ENCODE assay signal across 18 cellular contexts in genomic region chr13:20801704-20802103, GRCh38. TPM values are rescaled to one million over a fixed set of nuclear protein-coding genes. Genes with fewer than 3 reads are reported as not detected.
DNase-seq lines count a peak whose midpoint lies in the region; ATAC-seq and TF ChIP-seq lines count a peak whose summit lies in the region.
"Had no signal": no experiment of that assay in that cellular context is flagged by ENCODE, and none has a peak within 500 bp of the region (broad histone marks: within the 10 kb centered on the region; RNA-seq: fewer than 3 reads in every experiment).

No MANE protein-coding gene starts in this region.

- H3K4me1 Mint-ChIP-seq in activated CD8-positive, alpha-beta memory T cell treated with anti-CD3 and anti-CD28 coated beads, Interleukin-2, amount 10 ng/mL, durations not matched to agents 7 days and 5 days = peaks cover 14% of the 10 kb centered on the region
- H3K4me1 Mint-ChIP-seq in activated naive CD8-positive, alpha-beta T cell (ENCODE audit: low read depth) = peaks cover 23% of the 10 kb centered on the region
- H3K4me1 Mint-ChIP-seq in neural crest cell = peaks cover 4% of the 10 kb centered on the region
- H3K4me1 Mint-ChIP-seq in HFFc6 (ENCODE audit: low read depth) = peaks cover 47% of the 10 kb centered on the region

- no peak overlapping the region for H3K4me3 Mint-ChIP-seq in activated CD8-positive, alpha-beta memory T cell treated with anti-CD3 and anti-CD28 coated beads, Interleukin-2, amount 10 ng/mL, durations not matched to agents 7 days and 5 days
- H3K4me3 Mint-ChIP-seq in activated naive CD8-positive, alpha-beta T cell = no peak overlapping the region
- no peak overlapping the region for H3K4me3 Mint-ChIP-seq in neural crest cell
- no peak overlapping the region for H3K4me3 Mint-ChIP-seq in HFFc6

- no peak overlapping the region for H3K27ac ChIP-seq in dorsolateral prefrontal cortex
- H3K27ac ChIP-seq: tibial nerve had no signal

- intact Hi-C loops in dorsolateral prefrontal cortex (cut with DNase I) = no loop called here

- H3K27me3 ChIP-seq in dorsolateral prefrontal cortex = no peaks in the 10 kb centered on the region
- H3K27me3 ChIP-seq: tibial nerve had no signal

- peaks cover 15% of the 10 kb centered on the region for H3K36me3 Mint-ChIP-seq in activated CD8-positive, alpha-beta memory T cell treated with anti-CD3 and anti-CD28 coated beads, Interleukin-2, amount 10 ng/mL, durations not matched to agents 7 days and 5 days
- peaks cover 12% of the 10 kb centered on the region for H3K36me3 Mint-ChIP-seq in activated naive CD8-positive, alpha-beta T cell
- H3K36me3 Mint-ChIP-seq in neural crest cell (ENCODE audit: low read depth) (peaks cover 5% of the 10 kb centered on the region), HFFc6 (ENCODE audit: low read depth) (peaks cover 14% of the 10 kb centered on the region; the same call in 1 of the 2 replicates)

- DNase-seq in activated CD8-positive, alpha-beta memory T cell treated with anti-CD3 and anti-CD28 coated beads, Interleukin-2, amount 10 ng/mL, durations not matched to agents 7 days and 5 days = no peak
- DNase-seq in activated CD8-positive, alpha-beta memory T cell treated with anti-CD3 and anti-CD28 coated beads, Interleukin-2, amount 50 U/mL, for 48 hours = no peak
- DNase-seq in Kasumi-1 (lab: John Stamatoyannopoulos, UW) (peak; percentile 28 to 47), neural crest cell (ENCODE audit: low read depth, low spot score) (no peak), dorsolateral prefrontal cortex (no peak), HFFc6 (no peak)
- DNase-seq: activated effector memory CD4-positive, alpha-beta T cell treated with Interleukin-2 at 50 U/mL for 16 hours; COR-L47; left colon; MM.1S; NCI-H2029 treated with DMSO at 0.1 percent for 48 hours; NCI-H748 treated with DMSO at 0.1 percent for 48 hours; RPMI8226; stimulated activated CD4-positive, alpha-beta T cell treated with anti-CD3 and anti-CD28 coated beads, Interleukin-4, amount 100 ng/mL, for 24 hours; T-helper 2 cell had no signal

- H3K4me3 ChIP-seq in dorsolateral prefrontal cortex = no peak overlapping the region
- H3K4me3 ChIP-seq: tibial nerve had no signal

- peak overlapping the region; percentile 53 for H3K27ac Mint-ChIP-seq in activated CD8-positive, alpha-beta memory T cell treated with anti-CD3 and anti-CD28 coated beads, Interleukin-2, amount 10 ng/mL, durations not matched to agents 7 days and 5 days
- peak overlapping the region; percentile 42 for H3K27ac Mint-ChIP-seq in activated naive CD8-positive, alpha-beta T cell
- H3K27ac Mint-ChIP-seq in neural crest cell (ENCODE audit: unreplicated experiment) = peak overlapping the region; percentile 38
- no peak overlapping the region for H3K27ac Mint-ChIP-seq in HFFc6

- no peak for TF ChIP-seq CTCF in neural crest cell (conservative IDR thresholded peaks at IDR 0.05)
- no peak for TF ChIP-seq CTCF in dorsolateral prefrontal cortex (IDR thresholded peaks at IDR 0.05 in 54 of 56, conservative IDR thresholded peaks at IDR 0.05 in 2 of 56; ENCODE audit: low read depth in 1 of 56, partially characterized antibody in 56 of 56)
- TF ChIP-seq CTCF in HFFc6 (IDR thresholded peaks at IDR 0.05) = no peak

- no peaks in the 10 kb centered on the region for H3K27me3 Mint-ChIP-seq in activated CD8-positive, alpha-beta memory T cell treated with anti-CD3 and anti-CD28 coated beads, Interleukin-2, amount 10 ng/mL, durations not matched to agents 7 days and 5 days
- H3K27me3 Mint-ChIP-seq in activated naive CD8-positive, alpha-beta T cell = no peaks in the 10 kb centered on the region
- no peaks in the 10 kb centered on the region for H3K27me3 Mint-ChIP-seq in neural crest cell (ENCODE audit: low read depth)
- peaks cover 2% of the 10 kb centered on the region for H3K27me3 Mint-ChIP-seq in HFFc6 (ENCODE audit: insufficient read depth)

- no peaks in the 10 kb centered on the region for H3K9me3 Mint-ChIP-seq in activated CD8-positive, alpha-beta memory T cell treated with anti-CD3 and anti-CD28 coated beads, Interleukin-2, amount 10 ng/mL, durations not matched to agents 7 days and 5 days (ENCODE audit: low read depth)
- no peaks in the 10 kb centered on the region for H3K9me3 Mint-ChIP-seq in activated naive CD8-positive, alpha-beta T cell (ENCODE audit: low read depth)
- H3K9me3 Mint-ChIP-seq in neural crest cell (no peaks in the 10 kb centered on the region), HFFc6 (no peaks in the 10 kb centered on the region)

- CTCF ChIA-PET in activated CD8-positive, alpha-beta memory T cell treated with anti-CD3 and anti-CD28 coated beads, Interleukin-2, amount 10 ng/mL, durations not matched to agents 7 days and 5 days (lab: Charles Lee) = no interaction called here

- no peak for ATAC-seq in activated CD8-positive, alpha-beta memory T cell treated with anti-CD3 and anti-CD28 coated beads, Interleukin-2, amount 10 ng/mL, durations not matched to agents 7 days and 5 days
- ATAC-seq in SK-N-SH treated with all-trans-retinoic acid at 6 μM for 48 hours = no peak
- ATAC-seq: left colon had no signal

TF ChIP-seq in SK-N-SH treated with all-trans-retinoic acid at 6 μM for 48 hours, 23 proteins besides CTCF, POLR2A, EP300 and RAD21 (continues in another document):
- TF ChIP-seq ESRRG (CRISPR knock-in tag; IDR thresholded peaks at IDR 0.05) (no peak), ZNF8 (CRISPR knock-in tag; IDR thresholded peaks at IDR 0.05) (no peak), CSRNP3 (CRISPR knock-in tag; IDR thresholded peaks at IDR 0.05) (no peak), TOX (CRISPR knock-in tag; IDR thresholded peaks at IDR 0.05; ENCODE audit: borderline replicate concordance) (no peak), GLIS3 (CRISPR knock-in tag; IDR thresholded peaks at IDR 0.05) (no peak), TSHZ2 (CRISPR knock-in tag; IDR thresholded peaks at IDR 0.05) (no peak), ZFP3 (CRISPR knock-in tag; IDR thresholded peaks at IDR 0.05) (no peak), ARNTL (CRISPR knock-in tag; IDR thresholded peaks at IDR 0.05; ENCODE audit: borderline replicate concordance, low read depth) (no peak), BACH2 (CRISPR knock-in tag; IDR thresholded peaks at IDR 0.05; ENCODE audit: borderline replicate concordance) (no peak), ZNF565 (CRISPR knock-in tag; conservative IDR thresholded peaks at IDR 0.05; ENCODE audit: low read depth) (no peak), ZFP30 (CRISPR knock-in tag; IDR thresholded peaks at IDR 0.05) (no peak), OSR1 (CRISPR knock-in tag; IDR thresholded peaks at IDR 0.05) (no peak), POU6F1 (CRISPR knock-in tag; IDR thresholded peaks at IDR 0.05; ENCODE audit: borderline replicate concordance, low read depth) (no peak)

RNA-seq across cellular contexts. Expression of gene EEF1AKMT1, which starts 27.9 kb away (rescaled TPM):
- 10 to 100 TPM in 1 of 2 experiments, 1 to 10 TPM in 1; 7.5 to 10.6 TPM for total RNA-seq in activated CD8-positive, alpha-beta memory T cell treated with anti-CD3 and anti-CD28 coated beads, Interleukin-2, amount 10 ng/mL, durations not matched to agents 7 days and 5 days
- 14.4 and 14.8 TPM in 2 replicates for total RNA-seq in neural crest cell
- total RNA-seq in dorsolateral prefrontal cortex = 10 to 100 TPM in 89 of 120 experiments, 1 to 10 TPM in 31; 6.6 to 19.0 (median 12.2) TPM
- total RNA-seq in HFFc6 (2021; fragmentation: NEBNext Ultra II Directional; extraction: Animal tissue kit (Norgen Biotek cat#: 25700)) = 10 to 100 TPM; 10.7 to 17.1 (median 13.0) TPM

Comparison
In these comparisons a context has a peak if more than half of its experiments do, and no peak if none do; other contexts are left out.
1. DNase-seq: peak in Kasumi-1 (2 of 2); none in activated CD8-positive, alpha-beta memory T cell treated with anti-CD3 and anti-CD28 coated beads, Interleukin-2, amount 10 ng/mL, durations not matched to agents 7 days and 5 days (single experiment), activated CD8-positive, alpha-beta memory T cell treated with anti-CD3 and anti-CD28 coated beads, Interleukin-2, amount 50 U/mL, for 48 hours (single experiment), neural crest cell (single experiment), dorsolateral prefrontal cortex (0 of 10) and HFFc6 (single experiment).